Comparison of ENCODE assay signal across 21 cellular contexts in the genomic region with DNA sequence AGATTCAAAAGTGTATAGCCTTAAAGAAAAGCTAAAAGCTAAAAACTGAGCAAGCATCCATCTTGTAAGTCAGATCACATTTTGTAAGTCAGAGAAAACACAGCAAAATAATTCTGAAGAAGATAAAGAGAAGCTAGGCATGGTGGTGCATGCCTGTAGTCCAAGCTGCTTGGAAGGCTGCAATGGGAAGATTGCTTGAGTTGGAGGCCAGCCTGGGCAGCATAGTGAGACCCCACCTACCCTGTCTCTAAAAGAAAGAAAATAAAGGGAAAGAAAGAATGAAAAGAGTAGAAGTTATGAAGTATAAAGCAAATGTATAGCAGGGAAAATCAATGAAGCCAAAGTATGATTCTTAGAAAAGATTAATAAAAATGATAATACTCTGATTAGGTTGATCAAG. TPM values are rescaled to one million over a fixed set of nuclear protein-coding genes. Genes with fewer than 3 reads are reported as not detected.
DNase-seq lines count a peak whose midpoint lies in the region; ATAC-seq, FAIRE-seq and TF ChIP-seq lines count a peak whose summit lies in the region.
"Had no signal": no experiment of that assay in that cellular context is flagged by ENCODE, and none has a peak within 500 bp of the region (broad histone marks: within the 10 kb centered on the region; RNA-seq: fewer than 3 reads in every experiment).

No MANE protein-coding gene starts in this region.

- TF ChIP-seq EP300 in HepG2 (IDR thresholded peaks at IDR 0.05; ENCODE audit: low read depth in 2 of 2, low read length in 2 of 2): no peak
- no peak for TF ChIP-seq EP300 in HepG2 (CRISPR knock-in tag; IDR thresholded peaks at IDR 0.05; ENCODE audit: borderline replicate concordance)

- H3K4me1 ChIP-seq in HepG2 (ENCODE audit: insufficient read depth, low read length): no peaks in the 10 kb centered on the region
- no peaks in the 10 kb centered on the region for H3K4me1 ChIP-seq in right lobe of liver
- peaks cover 0 to 18% (median 12%) of the 10 kb centered on the region in 4 donors for H3K4me1 ChIP-seq in tibial artery
- H3K4me1 ChIP-seq: A549; BLaER1 treated with 17β-estradiol and CSF1 and Interleukin-3, amounts not matched to agents 10 nM and 100 nM; Caco-2 had no signal

- ATAC-seq in HepG2 (no peak), right lobe of liver (no peak), WTC11 (no peak)
- ATAC-seq: A549; CD8-positive, alpha-beta T cell had no signal

- no peaks in the 10 kb centered on the region for H3K27me3 Mint-ChIP-seq in WTC11 (ENCODE audit: low read depth)
- H3K27me3 Mint-ChIP-seq: B cell; CD4-positive, alpha-beta T cell had no signal

- CTCF ChIA-PET in HepG2 (lab: Yijun Ruan, JAX; ENCODE audit: low intra/inter-chr PET ratio, low total read pairs) (no interaction called here), WTC11 (lab: Charles Lee) (no interaction called here)

- TF ChIP-seq RAD21 in HepG2 (CRISPR knock-in tag; IDR thresholded peaks at IDR 0.05): no peak

- FAIRE-seq in HepG2 (lab: Jason Lieb, UNC): no peak
- FAIRE-seq: A549, D721Med, G401.6, GM12891, GM19239 had no signal

- H3K4me3 Mint-ChIP-seq in WTC11: no peak overlapping the region
- H3K4me3 Mint-ChIP-seq: B cell; CD4-positive, alpha-beta T cell; CD8-positive, alpha-beta T cell had no signal

- no peaks in the 10 kb centered on the region for H3K4me1 Mint-ChIP-seq in WTC11

- in situ Hi-C loops in HepG2 (cut with HindIII; ENCODE audit: extremely low pct_ligation_motif_present, low pct_unique_long_range_greater_than_20kb): no loop called here

- no peak overlapping the region for H3K4me2 ChIP-seq in HepG2 (ENCODE audit: low read depth, low read length)
- H3K4me2 ChIP-seq: A549; BLaER1 treated with 17β-estradiol and CSF1 and Interleukin-3, amounts not matched to agents 10 nM and 100 nM had no signal

- TF ChIP-seq POLR2A in HepG2 (IDR thresholded peaks at IDR 0.05; ENCODE audit: insufficient read depth in 1 of 2, low read depth in 2 of 2, low read length in 2 of 2) (no peak), right lobe of liver (IDR thresholded peaks at IDR 0.05) (no peak)

- no peaks in the 10 kb centered on the region for H3K79me2 ChIP-seq in HepG2 (ENCODE audit: insufficient read depth, low read length)

- H3K9ac ChIP-seq in HepG2 (ENCODE audit: insufficient read depth, low read depth, low read length): no peak overlapping the region
- H3K9ac ChIP-seq: BLaER1 treated with 17β-estradiol and CSF1 and Interleukin-3, amounts not matched to agents 10 nM and 100 nM had no signal

- H4K20me1 ChIP-seq in HepG2 (ENCODE audit: insufficient read depth, low read length): no peaks in the 10 kb centered on the region
- H4K20me1 ChIP-seq: BLaER1 treated with 17β-estradiol and CSF1 and Interleukin-3, amounts not matched to agents 10 nM and 100 nM had no signal

- TF ChIP-seq CTCF in HepG2 (CRISPR knock-in tag; IDR thresholded peaks at IDR 0.05) (no peak), right lobe of liver (IDR thresholded peaks at IDR 0.05) (no peak), WTC11 (IDR thresholded peaks at IDR 0.05) (no peak), WERI-Rb-1 (IDR thresholded peaks at IDR 0.05; ENCODE audit: low read depth, low read length) (no peak), tibial artery (IDR thresholded peaks at IDR 0.05) (no peak)

- H3K9me3 ChIP-seq in HepG2 (ENCODE audit: low read length): no peaks in the 10 kb centered on the region
- H3K9me3 ChIP-seq in right lobe of liver: no peaks in the 10 kb centered on the region
- no peaks in the 10 kb centered on the region for H3K9me3 ChIP-seq in WERI-Rb-1 (ENCODE audit: severe bottlenecking)
- H3K9me3 ChIP-seq in tibial artery: no peaks in the 10 kb centered on the region
- H3K9me3 ChIP-seq: A549; BLaER1 treated with 17β-estradiol and CSF1 and Interleukin-3, amounts not matched to agents 10 nM and 100 nM; Caco-2 had no signal

- intact Hi-C loops in HepG2 (cut with micrococcal nuclease; ENCODE audit: unreplicated experiment) (no loop called here), right lobe of liver (cut with DNase I) (no loop called here), tibial artery (cut with DNase I; ENCODE audit: low total_unique reads) (no loop called here)

- H3K36me3 Mint-ChIP-seq in WTC11: no peaks in the 10 kb centered on the region
- H3K36me3 Mint-ChIP-seq: CD8-positive, alpha-beta T cell had no signal

- no peak for DNase-seq in HepG2 (ENCODE audit: low spot score)
- no peak for DNase-seq in right lobe of liver
- no peak for DNase-seq in WTC11 (ENCODE audit: low spot score)
- DNase-seq in WERI-Rb-1: no peak
- no peak for DNase-seq in tibial artery
- DNase-seq: AML-193; Caco-2; Calu3; CD4-positive, alpha-beta T cell; CD8-positive, alpha-beta T cell; DMS79 treated with DMSO at 0.1 percent for 48 hours; GF-D8 had no signal

- no peaks in the 10 kb centered on the region for H3K9me3 Mint-ChIP-seq in WTC11
- H3K9me3 Mint-ChIP-seq: CD4-positive, alpha-beta T cell; CD8-positive, alpha-beta T cell had no signal

- H3K4me3 ChIP-seq in HepG2 (replicated peaks in 1 of 3; ENCODE audit: insufficient read depth in 1 of 3, low read depth in 2 of 3, low read length in 3 of 3) (no peak overlapping the region), right lobe of liver (no peak overlapping the region), WERI-Rb-1 (ENCODE audit: low read depth, low read length) (no peak overlapping the region), tibial artery (no peak overlapping the region)
- H3K4me3 ChIP-seq: A549; BLaER1 treated with 17β-estradiol and CSF1 and Interleukin-3, amounts not matched to agents 10 nM and 100 nM had no signal

- POLR2A ChIA-PET in HepG2 (lab: Yijun Ruan, JAX): no interaction called here
- POLR2A ChIA-PET in WTC11 (lab: Charles Lee): no interaction called here

- H3K27ac ChIP-seq in HepG2 (ENCODE audit: extremely low read length, insufficient read depth, low read length) (no peak overlapping the region), right lobe of liver (no peak overlapping the region), WERI-Rb-1 (no peak overlapping the region), tibial artery (no peak overlapping the region)
- H3K27ac ChIP-seq: 22Rv1; A549; BLaER1 treated with 17β-estradiol and CSF1 and Interleukin-3, amounts not matched to agents 10 nM and 100 nM; C4-2B had no signal

- H3K36me3 ChIP-seq in HepG2 (replicated peaks in 1 of 2; ENCODE audit: control insufficient read depth in 1 of 2, insufficient read depth in 2 of 2, low read length in 2 of 2) (no peaks in the 10 kb centered on the region), right lobe of liver (no peaks in the 10 kb centered on the region), WERI-Rb-1 (no peaks in the 10 kb centered on the region), tibial artery (no peaks in the 10 kb centered on the region)
- H3K36me3 ChIP-seq: BLaER1 treated with 17β-estradiol and CSF1 and Interleukin-3, amounts not matched to agents 10 nM and 100 nM had no signal

- H3K27ac Mint-ChIP-seq in WTC11: no peak overlapping the region
- H3K27ac Mint-ChIP-seq: B cell; CD4-positive, alpha-beta T cell; CD8-positive, alpha-beta T cell had no signal

- no peaks in the 10 kb centered on the region for H3K27me3 ChIP-seq in HepG2 (ENCODE audit: control insufficient read depth in 1 of 2, insufficient read depth in 2 of 2, low read length in 2 of 2)
- H3K27me3 ChIP-seq in right lobe of liver: no peaks in the 10 kb centered on the region
- no peaks in the 10 kb centered on the region for H3K27me3 ChIP-seq in WERI-Rb-1 (ENCODE audit: insufficient read depth, low read depth, severe bottlenecking)
- H3K27me3 ChIP-seq in tibial artery: no peaks in the 10 kb centered on the region
- H3K27me3 ChIP-seq: BLaER1 treated with 17β-estradiol and CSF1 and Interleukin-3, amounts not matched to agents 10 nM and 100 nM had no signal

- no peak overlapping the region for H2AFZ ChIP-seq in HepG2 (ENCODE audit: low read length)

- BruUV-seq in HepG2 (replicated peaks; lab: Mats Ljungman, UMichigan): no TSS peak

RNA-seq across cellular contexts. Expression of a gene that starts 20.5 kb away (rescaled TPM):
- 44.5 and 47.6 TPM in 2 replicates for total RNA-seq in HepG2 (2016; rRNA removed; fragmentation: Illumina TruSeq; extraction: Trizol)
- 153 and 165 TPM in 2 replicates for total RNA-seq in HepG2 (2016; cell fraction: cytosol; rRNA removed; fragmentation: Illumina TruSeq; extraction: Trizol; ENCODE audit: low read depth)
- total RNA-seq in HepG2 (2016; cell fraction: insoluble cytoplasmic fraction; rRNA removed; fragmentation: Illumina TruSeq; extraction: Trizol): 46.5 and 47.5 TPM in 2 replicates
- 152 and 172 TPM in 2 replicates for total RNA-seq in HepG2 (2016; cell fraction: membrane; rRNA removed; fragmentation: Illumina TruSeq; extraction: Trizol)
- 15.9 and 17.5 TPM in 2 replicates for total RNA-seq in HepG2 (2016; cell fraction: nucleus; rRNA removed; fragmentation: Illumina TruSeq; extraction: Trizol)
- polyA plus RNA-seq in HepG2 (2011; rRNA removed): 30.8 and 31.0 TPM in 2 replicates
- 38.5 and 44.2 TPM in 2 replicates for polyA plus RNA-seq in HepG2 (2011; cell fraction: cytosol; rRNA removed)
- polyA plus RNA-seq in HepG2 (2011; cell fraction: nucleus; rRNA removed): 16.9 and 18.1 TPM in 2 replicates
- 31.8 and 34.8 TPM in 2 replicates for polyA plus RNA-seq in HepG2 (2012)
- polyA plus RNA-seq in HepG2 (2016; cell fraction: cytosol; fragmentation: Illumina TruSeq; extraction: Trizol; ENCODE audit: low read depth): 204 and 234 TPM in 2 replicates
- polyA plus RNA-seq in HepG2 (2016; cell fraction: insoluble cytoplasmic fraction; fragmentation: Illumina TruSeq; extraction: Trizol; ENCODE audit: low read depth): 54.1 and 61.3 TPM in 2 replicates
- polyA plus RNA-seq in HepG2 (2016; cell fraction: membrane; fragmentation: Illumina TruSeq; extraction: Trizol; ENCODE audit: low read depth): 173 and 198 TPM in 2 replicates
- 31.1 and 35.7 TPM in 2 replicates for polyA plus RNA-seq in HepG2 (2016; cell fraction: nucleus; fragmentation: Illumina TruSeq; extraction: Trizol; ENCODE audit: insufficient read depth, low read depth)
- 5.9 and 22.6 TPM in 2 replicates for polyA minus RNA-seq in HepG2 (2011; rRNA and poly(A)+ RNA removed; ENCODE audit: low replicate concordance)
- polyA minus RNA-seq in HepG2 (2011; cell fraction: cytosol; rRNA and poly(A)+ RNA removed): 13.4 and 14.9 TPM in 2 replicates
- 9.3 and 9.9 TPM in 2 replicates for polyA minus RNA-seq in HepG2 (2011; cell fraction: nucleus; rRNA and poly(A)+ RNA removed)
- 10 to 100 TPM; 11.7 to 31.7 (median 21.8) TPM for total RNA-seq in right lobe of liver
- total RNA-seq in WTC11 (2021): 22.7 to 28.1 TPM (median 24.4 TPM) in 3 replicates

RNA-seq across cellular contexts. Expression of a gene that starts 40.0 kb away (rescaled TPM):
- total RNA-seq in HepG2 (2016; rRNA removed; fragmentation: Illumina TruSeq; extraction: Trizol): 53.5 and 82.0 TPM in 2 replicates
- total RNA-seq in HepG2 (2016; cell fraction: cytosol; rRNA removed; fragmentation: Illumina TruSeq; extraction: Trizol; ENCODE audit: low read depth): 18.2 and 23.6 TPM in 2 replicates
- total RNA-seq in HepG2 (2016; cell fraction: insoluble cytoplasmic fraction; rRNA removed; fragmentation: Illumina TruSeq; extraction: Trizol): 60.4 and 86.2 TPM in 2 replicates
- total RNA-seq in HepG2 (2016; cell fraction: membrane; rRNA removed; fragmentation: Illumina TruSeq; extraction: Trizol): 40.1 and 41.9 TPM in 2 replicates
- total RNA-seq in HepG2 (2016; cell fraction: nucleus; rRNA removed; fragmentation: Illumina TruSeq; extraction: Trizol): 61.2 and 69.4 TPM in 2 replicates
- polyA plus RNA-seq in HepG2 (2011; rRNA removed): 208 and 226 TPM in 2 replicates
- polyA plus RNA-seq in HepG2 (2011; cell fraction: cytosol; rRNA removed): 233 and 277 TPM in 2 replicates
- 99.3 and 112 TPM in 2 replicates for polyA plus RNA-seq in HepG2 (2011; cell fraction: nucleus; rRNA removed)
- 113 and 127 TPM in 2 replicates for polyA plus RNA-seq in HepG2 (2012)
- 14.1 and 17.6 TPM in 2 replicates for polyA plus RNA-seq in HepG2 (2016; cell fraction: cytosol; fragmentation: Illumina TruSeq; extraction: Trizol; ENCODE audit: low read depth)
- 45.2 and 48.0 TPM in 2 replicates for polyA plus RNA-seq in HepG2 (2016; cell fraction: insoluble cytoplasmic fraction; fragmentation: Illumina TruSeq; extraction: Trizol; ENCODE audit: low read depth)
- 24.9 and 28.0 TPM in 2 replicates for polyA plus RNA-seq in HepG2 (2016; cell fraction: membrane; fragmentation: Illumina TruSeq; extraction: Trizol; ENCODE audit: low read depth)
- polyA plus RNA-seq in HepG2 (2016; cell fraction: nucleus; fragmentation: Illumina TruSeq; extraction: Trizol; ENCODE audit: insufficient read depth, low read depth): 80.9 and 84.6 TPM in 2 replicates
- polyA minus RNA-seq in HepG2 (2011; rRNA and poly(A)+ RNA removed; ENCODE audit: low replicate concordance): 441 and 695 TPM in 2 replicates
- polyA minus RNA-seq in HepG2 (2011; cell fraction: cytosol; rRNA and poly(A)+ RNA removed): 196 and 254 TPM in 2 replicates
- 98.0 and 139 TPM in 2 replicates for polyA minus RNA-seq in HepG2 (2011; cell fraction: nucleus; rRNA and poly(A)+ RNA removed)
- 10 to 100 TPM; 42.2 to 77.5 (median 58.5) TPM for total RNA-seq in right lobe of liver
- 38.2 to 41.3 TPM (median 38.6 TPM) in 3 replicates for total RNA-seq in WTC11 (2021)
